ENCODE assay signal across 10 cellular contexts in the genomic region with DNA sequence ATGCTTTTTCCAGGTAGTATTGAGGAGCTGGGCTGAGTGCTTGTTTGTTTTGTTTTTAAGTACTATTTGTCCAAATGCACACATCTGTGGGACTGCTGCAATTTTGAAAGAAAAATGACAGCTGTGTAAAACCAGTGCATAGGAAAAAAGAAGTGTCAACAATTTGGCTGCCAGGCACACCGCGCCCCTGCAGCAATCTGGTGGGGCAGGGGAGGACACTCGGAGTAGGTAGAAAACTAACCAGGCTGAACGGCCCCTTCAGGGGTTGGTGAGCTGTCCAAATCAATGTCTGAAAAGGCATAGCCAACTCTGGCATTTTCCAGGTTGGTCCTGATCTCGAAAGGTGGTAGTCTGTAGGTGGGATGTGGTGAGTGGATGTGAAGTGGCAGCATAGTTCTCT. TPM values are rescaled to one million over a fixed set of nuclear protein-coding genes. Genes with fewer than 3 reads are reported as not detected.
DNase-seq lines count a peak whose midpoint lies in the region; ATAC-seq and TF ChIP-seq lines count a peak whose summit lies in the region.
"Had no signal": no experiment of that assay in that cellular context is flagged by ENCODE, and none has a peak within 500 bp of the region (broad histone marks: within the 10 kb centered on the region; RNA-seq: fewer than 3 reads in every experiment).

No MANE protein-coding gene starts in this region.

- TF ChIP-seq POLR2A in suprapubic skin (IDR thresholded peaks at IDR 0.05): no peak
- TF ChIP-seq POLR2A in sigmoid colon (IDR thresholded peaks at IDR 0.05): no peak

- H3K27me3 ChIP-seq in brain microvascular endothelial cell (replicated peaks) (no peaks in the 10 kb centered on the region), suprapubic skin (no peaks in the 10 kb centered on the region), sigmoid colon (no peaks in the 10 kb centered on the region)

- TF ChIP-seq CTCF in brain microvascular endothelial cell (IDR thresholded peaks at IDR 0.05; ENCODE audit: low read depth, low read length, missing control alignments) (no peak), suprapubic skin (IDR thresholded peaks at IDR 0.05) (no peak), sigmoid colon (IDR thresholded peaks at IDR 0.05) (no peak)

- in situ Hi-C loops in brain microvascular endothelial cell (cut with HindIII; ENCODE audit: low pct_ligation_motif_present, low sequenced_read_pairs): no loop called here

- no peaks in the 10 kb centered on the region for H3K36me3 Mint-ChIP-seq in activated CD4-positive, alpha-beta T cell treated with anti-CD3 and anti-CD28 coated beads, Interleukin-2, amount 10 ng/mL, durations not matched to agents 7 days and 5 days (ENCODE audit: low read depth)

- peaks cover 12% of the 10 kb centered on the region for H3K4me1 Mint-ChIP-seq in activated CD4-positive, alpha-beta T cell treated with anti-CD3 and anti-CD28 coated beads, Interleukin-2, amount 10 ng/mL, durations not matched to agents 7 days and 5 days

- peak overlapping the region; percentile 78 for H3K4me3 Mint-ChIP-seq in activated CD4-positive, alpha-beta T cell treated with anti-CD3 and anti-CD28 coated beads, Interleukin-2, amount 10 ng/mL, durations not matched to agents 7 days and 5 days

- H3K9me3 Mint-ChIP-seq in activated CD4-positive, alpha-beta T cell treated with anti-CD3 and anti-CD28 coated beads, Interleukin-2, amount 10 ng/mL, durations not matched to agents 7 days and 5 days: no peaks in the 10 kb centered on the region

- H3K9me3 ChIP-seq in suprapubic skin (no peaks in the 10 kb centered on the region), sigmoid colon (no peaks in the 10 kb centered on the region)

- 72% methylated on average over 5 of the region's 5 CpGs for WGBS in suprapubic skin
- WGBS in sigmoid colon, 2 donors: 87 to 90% methylated on average over 5 of the region's 5 CpGs

- ATAC-seq in HG02884 (IDR thresholded peaks at IDR 0.05; ENCODE audit: unreplicated experiment): no peak

- intact Hi-C loops in sigmoid colon (cut with DNase I): no loop called here

- CTCF ChIA-PET in activated CD4-positive, alpha-beta T cell treated with anti-CD3 and anti-CD28 coated beads, Interleukin-2, amount 10 ng/mL, durations not matched to agents 7 days and 5 days (lab: Charles Lee): no interaction called here

- no peak for DNase-seq in activated CD4-positive, alpha-beta T cell treated with anti-CD3 and anti-CD28 coated beads, Interleukin-2, amount 10 ng/mL, durations not matched to agents 7 days and 5 days
- DNase-seq in activated CD4-positive, alpha-beta T cell treated with anti-CD3 and anti-CD28 coated beads for 1 hour: no peak
- DNase-seq in brain microvascular endothelial cell: no peak
- peak; percentile 9 for DNase-seq in kidney tubule cell (ENCODE audit: low spot score)
- DNase-seq in suprapubic skin (ENCODE audit: low spot score in 2 of 2): no peak
- DNase-seq in SIG-M5 (lab: John Stamatoyannopoulos, UW): no peak
- no peak for DNase-seq in sigmoid colon

- peak overlapping the region; percentile 68 for H3K4me3 ChIP-seq in brain microvascular endothelial cell (ENCODE audit: low read depth, low read length)
- H3K4me3 ChIP-seq in suprapubic skin: peak overlapping the region; percentile 55
- peak overlapping the region in 2 of 4 donors; percentile 47 to 56 for H3K4me3 ChIP-seq in sigmoid colon
- H3K4me3 ChIP-seq: BLaER1 treated with 17β-estradiol and CSF1 and Interleukin-3, amounts not matched to agents 10 nM and 100 nM; K562 had no signal

- peaks cover 2% of the 10 kb centered on the region for H3K27me3 Mint-ChIP-seq in activated CD4-positive, alpha-beta T cell treated with anti-CD3 and anti-CD28 coated beads, Interleukin-2, amount 10 ng/mL, durations not matched to agents 7 days and 5 days

- peaks cover 4% of the 10 kb centered on the region for H3K4me1 ChIP-seq in suprapubic skin
- no peaks in the 10 kb centered on the region for H3K4me1 ChIP-seq in sigmoid colon

- H3K27ac ChIP-seq in brain microvascular endothelial cell (no peak overlapping the region), suprapubic skin (no peak overlapping the region), sigmoid colon (no peak overlapping the region)
- H3K27ac ChIP-seq: BLaER1 treated with 17β-estradiol and CSF1 and Interleukin-3, amounts not matched to agents 10 nM and 100 nM had no signal

- H3K27ac Mint-ChIP-seq in activated CD4-positive, alpha-beta T cell treated with anti-CD3 and anti-CD28 coated beads, Interleukin-2, amount 10 ng/mL, durations not matched to agents 7 days and 5 days: peak overlapping the region; percentile 46

- TF ChIP-seq EP300 in suprapubic skin (IDR thresholded peaks at IDR 0.05): no peak
- no peak for TF ChIP-seq EP300 in sigmoid colon (IDR thresholded peaks at IDR 0.05)

- POLR2A ChIA-PET in activated CD4-positive, alpha-beta T cell treated with anti-CD3 and anti-CD28 coated beads, Interleukin-2, amount 10 ng/mL, durations not matched to agents 7 days and 5 days (lab: Charles Lee): no interaction called here

- H3K36me3 ChIP-seq in brain microvascular endothelial cell (replicated peaks) (no peaks in the 10 kb centered on the region), suprapubic skin (no peaks in the 10 kb centered on the region), sigmoid colon (no peaks in the 10 kb centered on the region)
- H3K36me3 ChIP-seq: BLaER1 treated with 17β-estradiol and CSF1 and Interleukin-3, amounts not matched to agents 10 nM and 100 nM had no signal

RNA-seq across cellular contexts. Expression of a gene that starts 1.1 kb away (rescaled TPM):
- total RNA-seq in activated CD4-positive, alpha-beta T cell treated with anti-CD3 and anti-CD28 coated beads, Interleukin-2, amount 10 ng/mL, durations not matched to agents 7 days and 5 days: 1 to 10 TPM; 8.0 to 8.5 TPM
- total RNA-seq in suprapubic skin (10 to 100 TPM in 2 of 4 donors, 1 to 10 TPM in 2; 4.5 to 11.6 (median 9.8) TPM), sigmoid colon (1 to 10 TPM; 3.0 to 4.4 (median 4.1) TPM)
- polyA plus RNA-seq in sigmoid colon: 1 to 10 TPM; 1.2 to 6.4 (median 3.0) TPM
